ENCODE assay signal across 25 cellular contexts in genomic region chr10:49752584-49752983, GRCh38. TPM values are rescaled to one million over a fixed set of nuclear protein-coding genes. Genes with fewer than 3 reads are reported as not detected.
"Had no signal": no experiment of that assay in that cellular context is flagged by ENCODE, and none has a peak within 500 bp of the region (broad histone marks: within the 10 kb centered on the region; RNA-seq: fewer than 3 reads in every experiment).

No MANE protein-coding gene starts in this region.

- H3K4me3 ChIP-seq: K562, SJCRH30 had no signal

- FAIRE-seq: HTR-8/SVneo, K562 had no signal

- H3K27ac Mint-ChIP-seq: IgD-negative memory B cell had no signal

- H3K4me1 Mint-ChIP-seq: IgD-negative memory B cell had no signal

- H3K36me3 Mint-ChIP-seq: IgD-negative memory B cell had no signal

- DNase-seq: Kasumi-1, MM.1S, NCI-H1092 treated with DMSO at 0.1 percent for 48 hours, NCI-H1436, NCI-H187, NCI-H2029, NCI-H2081 treated with DMSO at 0.1 percent for 48 hours, NCI-H2171, NCI-H226, NCI-H446, NCI-H510A, NCI-H524 treated with DMSO at 0.1 percent for 48 hours, NCI-H69, NCI-H774, PC-3, SHP77 treated with DMSO at 0.1 percent for 48 hours, SJCRH30 had no signal

- H3K9me3 ChIP-seq: SJCRH30 had no signal

- H3K9me3 Mint-ChIP-seq: IgD-negative memory B cell had no signal

- H3K36me3 ChIP-seq: SJCRH30 had no signal

- H3K27ac ChIP-seq: HL-60, KMS-11, RWPE1, SJCRH30 had no signal

- H3K4me3 Mint-ChIP-seq: IgD-negative memory B cell had no signal

- ATAC-seq: K562, Panc1, PC-3, SK-N-SH treated with all-trans-retinoic acid at 6 μM for 48 hours had no signal

- H3K4me1 ChIP-seq: SJCRH30 had no signal

- H3K9ac ChIP-seq: KMS-11 had no signal

- H3K27me3 ChIP-seq: SJCRH30 had no signal

RNA-seq across cellular contexts. Expression of gene OGDHL, which starts 9.5 kb away (rescaled TPM):
- polyA plus RNA-seq: IgD-negative memory B cell had no signal
